27 cellular contexts compared by ENCODE assay signal in the genomic region with DNA sequence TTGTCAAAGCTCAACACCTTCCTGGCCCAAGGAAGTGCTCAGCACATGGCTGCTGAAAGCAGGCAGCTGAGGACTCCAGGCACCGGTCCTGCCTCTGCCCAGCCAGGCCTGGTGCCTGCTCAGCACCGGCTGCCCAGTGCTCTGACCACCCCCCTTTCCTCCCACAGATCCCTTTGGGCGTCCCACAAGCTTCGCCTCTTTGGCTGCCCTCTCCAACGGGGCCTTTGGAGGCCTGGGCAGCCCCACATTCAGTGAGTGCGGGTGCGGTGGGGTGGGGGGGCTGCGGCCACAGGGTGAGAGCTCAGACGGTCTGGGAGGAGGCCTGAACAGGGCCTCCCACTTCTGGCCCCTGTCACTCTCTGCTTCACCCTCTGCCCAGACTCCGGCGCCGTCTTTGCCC.
"Had no signal": no experiment of that assay in that cellular context is flagged by ENCODE, and none has a peak within 500 bp of the region (broad histone marks: within the 10 kb centered on the region; RNA-seq: fewer than 3 reads in every experiment).

No MANE protein-coding gene starts in this region.

- H3K9me3 ChIP-seq: ascending aorta, gastroesophageal sphincter, spleen, suprapubic skin, tibial artery, upper lobe of right lung had no signal

- H3K27me3 ChIP-seq: ascending aorta, dorsolateral prefrontal cortex, gastroesophageal sphincter, spleen, suprapubic skin, tibial artery, upper lobe of right lung had no signal

- H3K9me3 Mint-ChIP-seq: activated naive CD4-positive, alpha-beta T cell treated with anti-CD3 and anti-CD28 coated beads, Interleukin-2, amount 50 U/mL, for 24 hours; activated T-cell treated with anti-CD3 and anti-CD28 coated beads, Interleukin-2, amount 50 U/mL, for 24 hours; brain; naive thymus-derived CD4-positive, alpha-beta T cell; neural progenitor cell had no signal

- H3K4me3 ChIP-seq: ascending aorta, cardiac muscle cell, coronary artery, dorsolateral prefrontal cortex, gastroesophageal sphincter, neural progenitor cell, spleen, suprapubic skin, tibial artery, upper lobe of right lung had no signal

- H3K27ac ChIP-seq: ascending aorta, cardiac muscle cell, coronary artery, dorsolateral prefrontal cortex, gastroesophageal sphincter, neural progenitor cell, suprapubic skin, tibial artery, upper lobe of right lung, VCaP had no signal

- H3K27ac Mint-ChIP-seq: neural progenitor cell had no signal

- ATAC-seq: activated CD4-positive, CD25-positive, alpha-beta regulatory T cell treated with anti-CD3 and anti-CD28 coated beads, Interleukin-2, amount 50 U/mL, for 24 hours; gastroesophageal sphincter; naive thymus-derived CD4-positive, alpha-beta T cell; upper lobe of right lung had no signal

- H3K4me3 Mint-ChIP-seq: activated naive CD4-positive, alpha-beta T cell treated with anti-CD3 and anti-CD28 coated beads, Interleukin-2, amount 50 U/mL, for 24 hours; activated T-cell treated with anti-CD3 and anti-CD28 coated beads, Interleukin-2, amount 50 U/mL, for 24 hours; brain; naive thymus-derived CD4-positive, alpha-beta T cell had no signal

- H3K36me3 ChIP-seq: neural progenitor cell had no signal

- H3K4me1 ChIP-seq: ascending aorta, neural progenitor cell, upper lobe of right lung had no signal

- DNase-seq: activated CD4-positive, alpha-beta T cell treated with anti-CD3 and anti-CD28 coated beads for 48 hours; activated CD4-positive, alpha-beta T cell treated with anti-CD3 and anti-CD28 coated beads, Interleukin-2, amount 50 U/mL, for 48 hours; activated CD8-positive, alpha-beta memory T cell treated with anti-CD3 and anti-CD28 coated beads, Interleukin-2, amount 50 U/mL, for 48 hours; activated gamma-delta T cell treated with Interleukin-2 at 50 U/mL for 16 hours; activated T-cell treated with anti-CD3 and anti-CD28 coated beads, Interleukin-2, amount 50 U/mL, for 24 hours; dorsolateral prefrontal cortex; effector memory CD4-positive, alpha-beta T cell; head of caudate nucleus; hypothalamus; midbrain; naive thymus-derived CD4-positive, alpha-beta T cell; occipital lobe; right cardiac atrium; spleen; T-helper 1 cell; tibial artery; upper lobe of right lung had no signal

- H3K27me3 Mint-ChIP-seq: activated naive CD4-positive, alpha-beta T cell treated with anti-CD3 and anti-CD28 coated beads, Interleukin-2, amount 50 U/mL, for 24 hours; activated T-cell treated with anti-CD3 and anti-CD28 coated beads, Interleukin-2, amount 50 U/mL, for 24 hours; brain; naive thymus-derived CD4-positive, alpha-beta T cell had no signal
